20 cellular contexts compared by ENCODE assay signal in genomic region chr9:6997330-6997729, GRCh38.
"Had no signal": no experiment of that assay in that cellular context is flagged by ENCODE, and none has a peak within 500 bp of the region (broad histone marks: within the 10 kb centered on the region; RNA-seq: fewer than 3 reads in every experiment).

No MANE protein-coding gene starts in this region.

- H3K4me1 ChIP-seq: adrenal gland, tibial artery, vagina had no signal

- H3K27ac Mint-ChIP-seq: activated CD4-positive, alpha-beta memory T cell treated with anti-CD3 and anti-CD28 coated beads, Interleukin-2, amount 10 ng/mL, durations not matched to agents 7 days and 5 days; activated T-cell treated with anti-CD3 and anti-CD28 coated beads, Interleukin-2, amount 50 U/mL, for 24 hours; immature natural killer cell; stimulated activated effector memory CD8-positive, alpha-beta T cell treated with anti-CD3 and anti-CD28 coated beads, Interleukin-12 subunit alpha, Interleukin-12 subunit beta, amount 100 ng/mL, for 72 hours had no signal

- H3K4me1 Mint-ChIP-seq: activated CD4-positive, alpha-beta memory T cell treated with anti-CD3 and anti-CD28 coated beads, Interleukin-2, amount 10 ng/mL, durations not matched to agents 7 days and 5 days; stimulated activated effector memory CD8-positive, alpha-beta T cell treated with anti-CD3 and anti-CD28 coated beads, Interleukin-12 subunit alpha, Interleukin-12 subunit beta, amount 100 ng/mL, for 72 hours; WTC11 had no signal

- ATAC-seq: stimulated activated effector memory CD8-positive, alpha-beta T cell treated with anti-CD3 and anti-CD28 coated beads, Interleukin-12 subunit alpha, Interleukin-12 subunit beta, amount 100 ng/mL, for 72 hours; WTC11 had no signal

- FAIRE-seq: endothelial cell of umbilical vein, frontal cortex, TTC549 had no signal

- H3K36me3 ChIP-seq: adrenal gland, ovary had no signal

- H3K27me3 ChIP-seq: adrenal gland, ovary, tibial artery, vagina had no signal

- H3K27ac ChIP-seq: adrenal gland, coronary artery, ovary, tibial artery, vagina had no signal

- H3K9me3 ChIP-seq: adrenal gland, ovary, tibial artery, vagina had no signal

- H3K4me3 Mint-ChIP-seq: activated CD4-positive, alpha-beta memory T cell treated with anti-CD3 and anti-CD28 coated beads, Interleukin-2, amount 10 ng/mL, durations not matched to agents 7 days and 5 days; activated T-cell treated with anti-CD3 and anti-CD28 coated beads, Interleukin-2, amount 50 U/mL, for 24 hours; immature natural killer cell; stimulated activated effector memory CD8-positive, alpha-beta T cell treated with anti-CD3 and anti-CD28 coated beads, Interleukin-12 subunit alpha, Interleukin-12 subunit beta, amount 100 ng/mL, for 72 hours; WTC11 had no signal

- DNase-seq: activated CD4-positive, alpha-beta memory T cell treated with anti-CD3 and anti-CD28 coated beads, Interleukin-2, amount 10 ng/mL, durations not matched to agents 7 days and 5 days; activated CD4-positive, alpha-beta T cell treated with anti-CD3 and anti-CD28 coated beads for 4 hours; activated effector memory CD4-positive, alpha-beta T cell treated with Interleukin-2 at 50 U/mL for 16 hours; activated naive CD4-positive, alpha-beta T cell treated with anti-CD3 and anti-CD28 coated beads, Interleukin-2, amount 50 U/mL, for 16 hours; activated T-cell treated with anti-CD3 and anti-CD28 coated beads, Interleukin-2, amount 50 U/mL, for 24 hours; adrenal gland; central memory CD4-positive, alpha-beta T cell; effector CD8-positive, alpha-beta T cell; head of caudate nucleus; immature natural killer cell; ovary; stimulated activated CD4-positive, alpha-beta T cell treated with anti-CD3 and anti-CD28 coated beads, Interleukin-12 subunit alpha, Interleukin-12 subunit beta, amount 100 ng/mL, for 4 hours; tibial artery had no signal

- H3K9me3 Mint-ChIP-seq: activated CD4-positive, alpha-beta memory T cell treated with anti-CD3 and anti-CD28 coated beads, Interleukin-2, amount 10 ng/mL, durations not matched to agents 7 days and 5 days; activated T-cell treated with anti-CD3 and anti-CD28 coated beads, Interleukin-2, amount 50 U/mL, for 24 hours; immature natural killer cell; stimulated activated effector memory CD8-positive, alpha-beta T cell treated with anti-CD3 and anti-CD28 coated beads, Interleukin-12 subunit alpha, Interleukin-12 subunit beta, amount 100 ng/mL, for 72 hours; WTC11 had no signal

- H3K4me3 ChIP-seq: adrenal gland, coronary artery, ovary, tibial artery, vagina had no signal

- H3K27me3 Mint-ChIP-seq: activated CD4-positive, alpha-beta memory T cell treated with anti-CD3 and anti-CD28 coated beads, Interleukin-2, amount 10 ng/mL, durations not matched to agents 7 days and 5 days; activated T-cell treated with anti-CD3 and anti-CD28 coated beads, Interleukin-2, amount 50 U/mL, for 24 hours had no signal
